Comparison of ENCODE assay signal across 9 cellular contexts in genomic region chr1:12275370-12275769, GRCh38. TPM values are rescaled to one million over a fixed set of nuclear protein-coding genes. Genes with fewer than 3 reads are reported as not detected.
A peak's percentile ranks its signal among the peaks of the same experiment; 100 is the strongest.
DNase-seq lines count a peak whose midpoint lies in the region; ATAC-seq, FAIRE-seq and TF ChIP-seq lines count a peak whose summit lies in the region.
"Had no signal": no experiment of that assay in that cellular context is flagged by ENCODE, and none has a peak within 500 bp of the region (broad histone marks: within the 10 kb centered on the region; RNA-seq: fewer than 3 reads in every experiment).

No MANE protein-coding gene starts in this region.

- peak; percentile 81 to 89 (median 86) for TF ChIP-seq CTCF in K562 (IDR thresholded peaks at IDR 0.05 in 2 of 3, conservative IDR thresholded peaks at IDR 0.05 in 1 of 3; ENCODE audit: insufficient read depth in 2 of 3, low read depth in 1 of 3, low read length in 3 of 3)
- peak; percentile 33 for TF ChIP-seq CTCF in liver (IDR thresholded peaks at IDR 0.05; ENCODE audit: low read depth, low read length, missing input control)
- TF ChIP-seq CTCF in suprapubic skin (IDR thresholded peaks at IDR 0.05), result peak; percentile 24 to 51
- TF ChIP-seq CTCF in lower leg skin (IDR thresholded peaks at IDR 0.05), result no peak

- H3K9me1 ChIP-seq in K562 (ENCODE audit: control insufficient read depth, insufficient read depth, low read length), result no peaks in the 10 kb centered on the region

- CTCF ChIA-PET in K562 (lab: Yijun Ruan, JAX; ENCODE audit: low intra/inter-chr PET ratio), result interaction anchor here (0.7 to 2.7 kb wide), 7 partner anchors 150 to 505 kb away, joined by 3 to 24 read pairs (median 4); no protein-coding TSS in a partner anchor

- no peak overlapping the region for H3K4me3 ChIP-seq in K562
- H3K4me3 ChIP-seq in liver (ENCODE audit: low read depth in 1 of 3, low read length in 3 of 3), result no peak overlapping the region
- no peak overlapping the region for H3K4me3 ChIP-seq in suprapubic skin
- no peak overlapping the region for H3K4me3 ChIP-seq in lower leg skin (ENCODE audit: low read depth, poor library complexity, severe bottlenecking)

- H3K27ac Mint-ChIP-seq in activated T-helper 1 cell treated with anti-CD3 and anti-CD28 coated beads, Interleukin-12 subunit alpha, Interleukin-12 subunit beta, Interleukin-2, Interleukin-4 antibody, amounts not matched to agents 30 ng/mL and 10 ng/mL and 1 ng/mL, durations not matched to agents 14 hours and 24 hours and 36 hours, result no peak overlapping the region

- no peak overlapping the region for H3K4me2 ChIP-seq in K562 (ENCODE audit: insufficient read depth, low read length)

- TF ChIP-seq RAD21 in K562 (CRISPR knock-in tag; conservative IDR thresholded peaks at IDR 0.05 in 1 of 2, IDR thresholded peaks at IDR 0.05 in 1 of 2), result peak; percentile 21 to 59
- TF ChIP-seq RAD21 in liver (IDR thresholded peaks at IDR 0.05), result peak; percentile 55 to 65

- H2AFZ ChIP-seq in K562 (ENCODE audit: low read depth, low read length), result no peak overlapping the region

- BruUV-seq in K562 (replicated peaks; lab: Mats Ljungman, UMichigan), result no TSS peak

- TF ChIP-seq POLR2A in K562 (conservative IDR thresholded peaks at IDR 0.05) (no peak), suprapubic skin (IDR thresholded peaks at IDR 0.05) (no peak), lower leg skin (IDR thresholded peaks at IDR 0.05) (no peak)

- ATAC-seq in K562, result peak; percentile 88
- no peak for ATAC-seq in HG03565 (IDR thresholded peaks at IDR 0.05; ENCODE audit: unreplicated experiment)

- H3K4me1 Mint-ChIP-seq in activated T-helper 1 cell treated with anti-CD3 and anti-CD28 coated beads, Interleukin-12 subunit alpha, Interleukin-12 subunit beta, Interleukin-2, Interleukin-4 antibody, amounts not matched to agents 30 ng/mL and 10 ng/mL and 1 ng/mL, durations not matched to agents 14 hours and 24 hours and 36 hours (ENCODE audit: low read depth), result no peaks in the 10 kb centered on the region

- H3K36me3 ChIP-seq in K562 (ENCODE audit: control insufficient read depth, insufficient read depth, low read length), result peaks cover 86% of the 10 kb centered on the region
- peaks cover 13 to 70% (median 59%) of the 10 kb centered on the region in 4 donors for H3K36me3 ChIP-seq in liver (ENCODE audit: control insufficient read depth in 4 of 4, insufficient read depth in 3 of 4, low read depth in 1 of 4, low read length in 3 of 4)
- peaks cover 90% of the 10 kb centered on the region for H3K36me3 ChIP-seq in suprapubic skin

- H3K9me3 ChIP-seq in K562 (replicated peaks; ENCODE audit: control insufficient read depth, insufficient read depth, low read depth, low read length), result no peaks in the 10 kb centered on the region
- H3K9me3 ChIP-seq in liver (ENCODE audit: control insufficient read depth in 4 of 4, low read length in 3 of 4), result no peaks in the 10 kb centered on the region
- no peaks in the 10 kb centered on the region for H3K9me3 ChIP-seq in suprapubic skin

- 0 out of 2 replicates have a peak, but pooled peaks cover 10% of the 10 kb centered on the region for H4K20me1 ChIP-seq in K562 (replicated peaks; ENCODE audit: control insufficient read depth, insufficient read depth, low read length)

- H3K27me3 Mint-ChIP-seq in activated T-helper 1 cell treated with anti-CD3 and anti-CD28 coated beads, Interleukin-12 subunit alpha, Interleukin-12 subunit beta, Interleukin-2, Interleukin-4 antibody, amounts not matched to agents 30 ng/mL and 10 ng/mL and 1 ng/mL, durations not matched to agents 14 hours and 24 hours and 36 hours (ENCODE audit: insufficient read depth), result no peaks in the 10 kb centered on the region

- POLR2A ChIA-PET in K562 (lab: Yijun Ruan, JAX), result interaction anchor here (0.7 to 1.6 kb wide), 11 partner anchors 11 to 344 kb away, joined by 3 to 6 read pairs (median 3); no protein-coding TSS in a partner anchor

- FAIRE-seq in K562 (lab: Jason Lieb, UNC), result no peak
- FAIRE-seq: colon had no signal

- H3K27me3 ChIP-seq in K562 (ENCODE audit: control insufficient read depth in 2 of 2, insufficient read depth in 2 of 2, low read length in 2 of 2), result no peaks in the 10 kb centered on the region; a peak in 1 of 5 replicates
- no peaks in the 10 kb centered on the region for H3K27me3 ChIP-seq in liver (ENCODE audit: control insufficient read depth in 4 of 4, insufficient read depth in 4 of 4, low read length in 3 of 4)
- no peaks in the 10 kb centered on the region for H3K27me3 ChIP-seq in suprapubic skin

- 46% methylated on average over 4 of the region's 4 CpGs for WGBS in K562 (ENCODE audit: insufficient coverage, low coverage, missing lambda C conversion rate)
- WGBS in liver, result 70% methylated on average over 4 of the region's 4 CpGs
- 64% methylated on average over 4 of the region's 4 CpGs for WGBS in suprapubic skin
- 61 to 65% methylated on average over 4 of the region's 4 CpGs for WGBS in lower leg skin, 2 donors

- H3K9ac ChIP-seq in K562 (ENCODE audit: insufficient read depth in 1 of 2, low read depth in 2 of 2, low read length in 2 of 2), result no peak overlapping the region
- no peak overlapping the region for H3K9ac ChIP-seq in liver (ENCODE audit: low read depth in 1 of 2, low read length in 2 of 2)

- peaks cover 61% of the 10 kb centered on the region for H3K36me3 Mint-ChIP-seq in activated T-helper 1 cell treated with anti-CD3 and anti-CD28 coated beads, Interleukin-12 subunit alpha, Interleukin-12 subunit beta, Interleukin-2, Interleukin-4 antibody, amounts not matched to agents 30 ng/mL and 10 ng/mL and 1 ng/mL, durations not matched to agents 14 hours and 24 hours and 36 hours (ENCODE audit: low read depth)

- intact Hi-C loops in activated T-helper 1 cell treated with anti-CD3 and anti-CD28 coated beads, Interleukin-12 subunit alpha, Interleukin-12 subunit beta, Interleukin-2, Interleukin-4 antibody, amounts not matched to agents 30 ng/mL and 10 ng/mL and 1 ng/mL, durations not matched to agents 14 hours and 24 hours and 36 hours (cut with micrococcal nuclease), result no loop called here
- intact Hi-C loops in K562 (cut with micrococcal nuclease) (loop anchor here (2.0 kb wide), 1 partner anchor 383 kb away; no protein-coding TSS in a partner anchor), lower leg skin (cut with DNase I; ENCODE audit: low total_unique reads) (loop anchor here (5.0 kb wide), 1 partner anchor 337 kb away; no protein-coding TSS in a partner anchor)

- H3K9me3 Mint-ChIP-seq in activated T-helper 1 cell treated with anti-CD3 and anti-CD28 coated beads, Interleukin-12 subunit alpha, Interleukin-12 subunit beta, Interleukin-2, Interleukin-4 antibody, amounts not matched to agents 30 ng/mL and 10 ng/mL and 1 ng/mL, durations not matched to agents 14 hours and 24 hours and 36 hours, result no peaks in the 10 kb centered on the region

- peak; percentile 2 for DNase-seq in activated T-helper 1 cell treated with Interleukin-2 at 50 U/mL for 16 hours (ENCODE audit: low read depth)
- no peak for DNase-seq in activated T-helper 1 cell treated with anti-CD3 and anti-CD28 coated beads, Interleukin-12 subunit alpha, Interleukin-12 subunit beta, Interleukin-2, Interleukin-4 antibody, amounts not matched to agents 30 ng/mL and 10 ng/mL and 1 ng/mL, durations not matched to agents 14 hours and 24 hours and 36 hours (ENCODE audit: low spot score)
- DNase-seq in SK-MEL-5 (ENCODE audit: low read depth, low spot score), result peak; percentile 31
- DNase-seq in K562 (ENCODE audit: extremely low read depth in 1 of 4, low spot score in 3 of 4), result peak; percentile 60 to 67 (median 65)
- DNase-seq in suprapubic skin (ENCODE audit: low spot score in 2 of 2), result no peak
- DNase-seq in lower leg skin (ENCODE audit: low spot score in 2 of 2), result no peak

- H3K27ac ChIP-seq in K562 (ENCODE audit: extremely low read depth, low read depth, low read length) (no peak overlapping the region), liver (ENCODE audit: low read depth in 1 of 2, low read length in 2 of 2) (no peak overlapping the region), suprapubic skin (no peak overlapping the region)

- H3K4me1 ChIP-seq in K562 (replicated peaks in 1 of 2; ENCODE audit: control insufficient read depth in 2 of 2, insufficient read depth in 2 of 2, low read length in 2 of 2) (no peaks in the 10 kb centered on the region), liver (ENCODE audit: control insufficient read depth in 4 of 4, insufficient read depth in 4 of 4, low read length in 3 of 4) (no peaks in the 10 kb centered on the region), suprapubic skin (no peaks in the 10 kb centered on the region)

- H3K4me3 Mint-ChIP-seq in activated T-helper 1 cell treated with anti-CD3 and anti-CD28 coated beads, Interleukin-12 subunit alpha, Interleukin-12 subunit beta, Interleukin-2, Interleukin-4 antibody, amounts not matched to agents 30 ng/mL and 10 ng/mL and 1 ng/mL, durations not matched to agents 14 hours and 24 hours and 36 hours, result no peak overlapping the region

- TF ChIP-seq EP300 in K562 (IDR thresholded peaks at IDR 0.05; ENCODE audit: low read length) (no peak), suprapubic skin (IDR thresholded peaks at IDR 0.05) (no peak)

- in situ Hi-C loops in SK-MEL-5 (cut with HindIII; ENCODE audit: low pct_unique_long_range_greater_than_20kb, low sequenced_read_pairs), result no loop called here
- in situ Hi-C loops in K562 (cut with MboI), result loop anchor here (5.0 kb wide), 1 partner anchor 153 kb away; no protein-coding TSS in a partner anchor

- H3K79me2 ChIP-seq in K562 (ENCODE audit: control insufficient read depth, insufficient read depth, low read length), result peaks cover 12% of the 10 kb centered on the region; the same call in 1 of the 3 replicates

RNA-seq across cellular contexts. Expression of gene VPS13D, which starts 45.5 kb away (rescaled TPM):
- 33.6 and 35.7 TPM in 2 replicates for total RNA-seq in activated T-helper 1 cell treated with anti-CD3 and anti-CD28 coated beads, Interleukin-12 subunit alpha, Interleukin-12 subunit beta, Interleukin-2, Interleukin-4 antibody, amounts not matched to agents 30 ng/mL and 10 ng/mL and 1 ng/mL, durations not matched to agents 14 hours and 24 hours and 36 hours
- 8.9 and 10.4 TPM in 2 replicates for total RNA-seq in SK-MEL-5 (2014; rRNA removed; shearing (Covaris generic))
- 16.5 and 22.5 TPM in 2 replicates for polyA plus RNA-seq in SK-MEL-5 (2015; cell fraction: cytosol; rRNA removed)
- 19.4 and 28.0 TPM in 2 replicates for polyA plus RNA-seq in SK-MEL-5 (2015; cell fraction: nucleus; rRNA removed)
- total RNA-seq in K562 (2011; cell fraction: chromatin; rRNA removed; ENCODE audit: low replicate concordance), result 242 and 510 TPM in 2 replicates
- 134 and 184 TPM in 2 replicates for total RNA-seq in K562 (2011; cell fraction: nucleolus; rRNA removed)
- 201 and 203 TPM in 2 replicates for total RNA-seq in K562 (2011; cell fraction: nucleoplasm; rRNA removed)
- 31.7 and 34.0 TPM in 2 replicates for total RNA-seq in K562 (2014; rRNA removed)
- 46.5 and 48.1 TPM in 2 replicates for total RNA-seq in K562 (2014; rRNA removed; fragmentation: Illumina TruSeq; extraction: Trizol)
- 36.6 and 38.5 TPM in 2 replicates for total RNA-seq in K562 (2015; rRNA removed; fragmentation: Illumina TruSeq; extraction: Trizol)
- 47.2 and 50.0 TPM in 2 replicates for total RNA-seq in K562 (2021)
- 50.3 and 51.5 TPM in 2 replicates for polyA plus RNA-seq in K562 (2011; rRNA removed)
- polyA plus RNA-seq in K562 (2011; cell fraction: cytosol; rRNA removed), result 24.7 and 32.9 TPM in 2 replicates
- polyA plus RNA-seq in K562 (2011; cell fraction: nucleus; rRNA removed), result 80.4 and 87.5 TPM in 2 replicates
- polyA plus RNA-seq in K562 (2012), result 21.3 and 30.8 TPM in 2 replicates
- 41.3 and 46.6 TPM in 2 replicates for polyA plus RNA-seq in K562 (2014; fragmentation: Illumina TruSeq; extraction: Trizol)
- 10 to 100 TPM in 1 of 2 experiments, 1 to 10 TPM in 1; 6.1 to 13.9 TPM for polyA plus RNA-seq in K562 (2014; fragmentation: Nextera tagmentation; extraction: Ambion mirVana)
- 37.2 and 41.3 TPM in 2 replicates for polyA plus RNA-seq in K562 (2014; rRNA removed)
- 105 and 124 TPM in 2 replicates for polyA minus RNA-seq in K562 (2011; rRNA and poly(A)+ RNA removed)
- polyA minus RNA-seq in K562 (2011; cell fraction: cytosol; rRNA and poly(A)+ RNA removed), result 40.4 and 42.1 TPM in 2 replicates
- 107 and 189 TPM in 2 replicates for polyA minus RNA-seq in K562 (2011; cell fraction: nucleus; rRNA and poly(A)+ RNA removed)
- total RNA-seq in liver, result 10 to 100 TPM; 14.5 to 68.3 TPM
- 10 to 100 TPM; 10.2 to 10.7 TPM for polyA plus RNA-seq in liver
- 100 to 1,000 TPM in 3 of 4 donors, 10 to 100 TPM in 1; 94.4 to 472 (median 163) TPM for total RNA-seq in suprapubic skin
- total RNA-seq in lower leg skin, result 100 to 1,000 TPM in 3 of 4 donors, 10 to 100 TPM in 1; 96.5 to 200 (median 116) TPM

Comparison
In these comparisons a context has a peak if more than half of its experiments do, and no peak if none do; other contexts are left out.
1. DNase-seq: peak in activated T-helper 1 cell treated with Interleukin-2 at 50 U/mL for 16 hours (single experiment), SK-MEL-5 (single experiment) and K562 (4 of 4); none in activated T-helper 1 cell treated with anti-CD3 and anti-CD28 coated beads, Interleukin-12 subunit alpha, Interleukin-12 subunit beta, Interleukin-2, Interleukin-4 antibody, amounts not matched to agents 30 ng/mL and 10 ng/mL and 1 ng/mL, durations not matched to agents 14 hours and 24 hours and 36 hours (single experiment), suprapubic skin (0 of 2) and lower leg skin (0 of 2).
2. CTCF ChIP-seq: peak in K562 (3 of 3), liver (single experiment) and suprapubic skin (2 of 2); none in lower leg skin (0 of 3).